Comparison of ENCODE assay signal across 7 cellular contexts in the genomic region with DNA sequence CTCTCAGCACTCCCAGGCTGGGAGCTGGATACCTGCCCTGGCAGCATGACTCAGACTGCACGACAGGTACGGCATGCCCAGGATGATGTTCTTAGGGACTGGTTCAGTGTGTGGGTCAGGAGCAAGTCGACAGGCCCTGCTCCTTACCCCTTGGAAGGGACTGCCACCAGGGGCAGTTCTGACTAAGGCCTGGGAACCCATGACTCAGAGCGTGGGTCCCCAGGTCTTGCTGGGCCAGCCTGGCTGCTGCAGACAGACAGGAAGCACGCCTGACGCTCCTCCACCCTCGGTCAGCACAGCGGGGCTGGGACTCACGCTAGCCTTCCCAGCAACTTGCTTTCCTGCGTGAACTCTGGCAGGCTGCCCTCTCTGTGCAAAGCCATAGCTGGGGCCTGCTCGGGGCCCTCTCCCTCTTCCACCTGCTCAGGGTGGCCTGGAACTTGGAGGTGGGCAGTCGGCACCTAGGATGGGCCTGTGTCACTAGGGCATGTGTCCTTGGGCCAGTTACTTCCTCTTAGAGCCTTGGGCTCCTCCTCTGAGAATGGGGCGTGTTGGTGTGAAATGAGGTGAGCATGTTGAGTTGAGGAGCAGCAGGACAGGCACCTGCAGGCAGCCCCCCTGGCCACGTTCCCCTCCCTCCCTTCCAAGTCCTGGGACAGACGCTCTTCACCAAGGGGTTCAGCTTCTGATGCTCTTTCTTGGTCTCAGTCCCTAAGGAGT.
DNase-seq lines count a peak whose midpoint lies in the region; ATAC-seq and TF ChIP-seq lines count a peak whose summit lies in the region.
"Not testable (repeated sequence)": the region's sequence is repeated elsewhere in the genome, so short reads cannot be mapped to it uniquely, and the experiment has no call there.

No MANE protein-coding gene starts in this region.

- not testable (repeated sequence) for H3K36me3 ChIP-seq in PC-3 (ENCODE audit: low read depth, low read length); body of pancreas (replicated peaks in 1 of 2; ENCODE audit: insufficient read depth in 1 of 2, low read depth in 2 of 2); left lung

- H3K27me3 ChIP-seq in PC-3 (ENCODE audit: low read length); body of pancreas; left lung: not testable (repeated sequence)

- intact Hi-C loops in PC-3 (cut with micrococcal nuclease); body of pancreas (cut with DNase I); left lung (cut with DNase I): not testable (repeated sequence)

- TF ChIP-seq CTCF in PC-3 (conservative IDR thresholded peaks at IDR 0.05; ENCODE audit: low read depth, low read length); body of pancreas (IDR thresholded peaks at IDR 0.05); left lung (IDR thresholded peaks at IDR 0.05): not testable (repeated sequence)

- not testable (repeated sequence) for BruUV-seq in PC-3 (replicated peaks; lab: Mats Ljungman, UMichigan)

- peak overlapping the region; percentile 57 for H3K4me2 ChIP-seq in PC-3 (ENCODE audit: low read length)

- H3K9ac ChIP-seq in PC-3 (ENCODE audit: low read length) = not testable (repeated sequence)

- not testable (repeated sequence) for H3K9me2 ChIP-seq in PC-3 (replicated peaks; ENCODE audit: low read length)

- H3K27ac ChIP-seq in PC-3 (ENCODE audit: low read length) = peak overlapping the region; percentile 74
- not testable (repeated sequence) for H3K27ac ChIP-seq in body of pancreas, left lung

- H2AFZ ChIP-seq in PC-3 (ENCODE audit: low read length) = peak overlapping the region; percentile 75

- WGBS in body of pancreas, 2 donors = 83% methylated on average over 7 to 14 of the region's 15 CpGs

- POLR2A ChIA-PET in PC-3 (lab: Charles Lee; ENCODE audit: unreplicated experiment) = not testable (repeated sequence)

- H4K20me1 ChIP-seq in PC-3 (ENCODE audit: low read length) = not testable (repeated sequence)

- H3K79me2 ChIP-seq in PC-3 (ENCODE audit: low read length) = not testable (repeated sequence)

- H3F3A ChIP-seq in PC-3 (ENCODE audit: low read length, unreplicated experiment) = not testable (repeated sequence)

- peak; percentile 67 for ATAC-seq in GM18505 (IDR thresholded peaks at IDR 0.05; ENCODE audit: unreplicated experiment)
- peak; percentile 82 for ATAC-seq in GM19452 (IDR thresholded peaks at IDR 0.05; ENCODE audit: unreplicated experiment)
- peak; percentile 61 for ATAC-seq in HG02588 (IDR thresholded peaks at IDR 0.05; ENCODE audit: unreplicated experiment)
- peak; percentile 71 for ATAC-seq in HG03280 (IDR thresholded peaks at IDR 0.05; ENCODE audit: unreplicated experiment)
- peak; percentile 86 for ATAC-seq in PC-3
- peak; percentile 15 for ATAC-seq in body of pancreas
- ATAC-seq in left lung = peak; percentile 35

- H3K9me3 ChIP-seq in PC-3 (ENCODE audit: low read length); body of pancreas; left lung: not testable (repeated sequence)

- TF ChIP-seq POLR2A in GM18505 (IDR thresholded peaks at IDR 0.05; ENCODE audit: borderline replicate concordance, extremely low read depth, insufficient read depth, insufficient read length); body of pancreas (IDR thresholded peaks at IDR 0.05): not testable (repeated sequence)

- H3K4me3 ChIP-seq in PC-3 (ENCODE audit: low read length); body of pancreas; left lung: not testable (repeated sequence)

- DNase-seq in PC-3 (peak; percentile 72), left lung (peak in 1 of 2 donors; percentile 36)
- not testable (repeated sequence) for DNase-seq in body of pancreas

- CTCF ChIA-PET in PC-3 (lab: Charles Lee) = not testable (repeated sequence)

- H3K4me1 ChIP-seq in PC-3 (ENCODE audit: insufficient read depth, low read length); body of pancreas; left lung: not testable (repeated sequence)

Comparison
In these comparisons a context has a peak if more than half of its experiments do, and no peak if none do; other contexts are left out.
1. ATAC-seq: peak in every context shown above with its lines; median percentile 86 in PC-3; 82 in GM19452; 71 in HG03280; 67 in GM18505; 61 in HG02588; 35 in left lung; 15 in body of pancreas.